In the genomic region with DNA sequence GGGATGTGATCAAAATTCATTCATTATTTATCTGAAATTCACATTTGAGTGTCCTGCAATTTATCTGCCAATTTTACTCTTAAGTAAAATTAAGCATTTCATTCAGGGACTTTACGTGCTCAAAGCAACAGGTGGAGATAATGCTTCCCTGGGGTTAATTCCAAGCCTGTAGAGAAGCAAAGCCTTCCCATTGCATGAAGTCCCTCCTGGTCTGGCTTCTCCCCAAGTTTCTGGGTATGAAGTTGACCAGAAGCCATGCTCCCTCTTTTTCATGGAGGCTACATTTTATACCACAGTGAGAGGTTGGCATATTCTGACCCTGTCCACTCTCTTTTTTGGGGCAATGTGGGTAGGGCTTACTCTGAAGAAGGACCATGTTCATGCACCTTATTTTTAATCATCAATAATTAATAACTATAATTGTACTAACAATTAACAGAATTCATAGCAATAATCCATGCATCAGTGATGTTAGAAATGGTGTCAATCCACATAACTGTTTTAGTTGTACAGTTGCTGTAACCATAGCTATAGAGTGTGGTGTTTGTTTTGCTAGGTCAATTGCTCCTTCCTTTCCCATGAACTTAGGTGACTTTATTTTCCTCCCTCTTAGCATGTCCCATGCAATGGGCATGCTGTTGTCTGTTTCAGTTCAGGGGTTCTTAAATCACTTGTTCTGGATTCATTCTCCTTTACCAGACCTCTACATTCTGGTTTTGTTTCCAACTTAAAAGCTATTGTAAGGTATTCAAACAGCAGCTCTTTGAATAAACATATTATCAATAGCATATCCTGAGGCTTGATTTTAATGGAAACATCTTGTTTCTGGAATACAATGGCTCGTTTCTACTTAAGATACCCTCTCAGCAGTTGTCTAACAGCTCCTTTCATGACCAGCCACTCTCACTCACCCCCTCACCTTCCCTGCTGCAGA, we compare ENCODE assay signal across 9 cellular contexts. TPM values are rescaled to one million over a fixed set of nuclear protein-coding genes. Genes with fewer than 3 reads are reported as not detected.
A peak's percentile ranks its signal among the peaks of the same experiment; 100 is the strongest.
DNase-seq lines count a peak whose midpoint lies in the region; ATAC-seq and TF ChIP-seq lines count a peak whose summit lies in the region.
"Had no signal": no experiment of that assay in that cellular context is flagged by ENCODE, and none has a peak within 500 bp of the region (broad histone marks: within the 10 kb centered on the region; RNA-seq: fewer than 3 reads in every experiment).

No MANE protein-coding gene starts in this region.

- H3K27ac ChIP-seq in breast epithelium (peak overlapping the region; percentile 86 to 96), left lung (peak overlapping the region; percentile 87), temporal lobe (ENCODE audit: low read depth, low read length) (peak overlapping the region; percentile 37), adrenal gland (peak overlapping the region in 2 of 5 donors; percentile 77 to 85)

- peaks cover 65% of the 10 kb centered on the region for H3K27me3 Mint-ChIP-seq in activated CD4-positive, alpha-beta memory T cell treated with anti-CD3 and anti-CD28 coated beads, Interleukin-2, amount 10 ng/mL, durations not matched to agents 7 days and 5 days
- H3K27me3 Mint-ChIP-seq in activated CD4-positive, alpha-beta memory T cell treated with anti-CD3 and anti-CD28 coated beads for 36 hours = peaks cover 36% of the 10 kb centered on the region

- no peak for ATAC-seq in left lung
- no peak for ATAC-seq in GM18520 (IDR thresholded peaks at IDR 0.05; ENCODE audit: unreplicated experiment)

- 33 to 50% (median 40%) methylated on average over 2 of the region's 2 CpGs for WGBS in adrenal gland, 4 donors

- peak overlapping the region; percentile 60 for H3K4me3 Mint-ChIP-seq in activated CD4-positive, alpha-beta memory T cell treated with anti-CD3 and anti-CD28 coated beads, Interleukin-2, amount 10 ng/mL, durations not matched to agents 7 days and 5 days
- H3K4me3 Mint-ChIP-seq in activated CD4-positive, alpha-beta memory T cell treated with anti-CD3 and anti-CD28 coated beads for 36 hours = no peak overlapping the region
- H3K4me3 Mint-ChIP-seq: dendritic cell treated with granulocyte-macrophage colony-stimulating factor and Interleukin-4, amounts not matched to agents 40 ng/mL and 50 ng/mL, for 4 days had no signal

- peaks cover 12% of the 10 kb centered on the region for H3K4me1 Mint-ChIP-seq in activated CD4-positive, alpha-beta memory T cell treated with anti-CD3 and anti-CD28 coated beads, Interleukin-2, amount 10 ng/mL, durations not matched to agents 7 days and 5 days
- peaks cover 12% of the 10 kb centered on the region for H3K4me1 Mint-ChIP-seq in activated CD4-positive, alpha-beta memory T cell treated with anti-CD3 and anti-CD28 coated beads for 36 hours (ENCODE audit: low read depth)

- DNase-seq in activated CD4-positive, alpha-beta memory T cell treated with anti-CD3 and anti-CD28 coated beads, Interleukin-2, amount 10 ng/mL, durations not matched to agents 7 days and 5 days = no peak
- DNase-seq in activated CD4-positive, alpha-beta memory T cell treated with anti-CD3 and anti-CD28 coated beads for 36 hours = no peak
- DNase-seq in breast epithelium (ENCODE audit: low spot score in 2 of 2) (no peak), left lung (no peak), adrenal gland (no peak), NCI-H345 treated with DMSO at 0.1 percent for 48 hours (lab: John Stamatoyannopoulos, UW; ENCODE audit: unreplicated experiment) (no peak)

- H3K36me3 ChIP-seq in breast epithelium = no peaks in the 10 kb centered on the region
- H3K36me3 ChIP-seq in left lung = no peaks in the 10 kb centered on the region
- no peaks in the 10 kb centered on the region for H3K36me3 ChIP-seq in adrenal gland (replicated peaks in 1 of 2)

- intact Hi-C loops in activated CD4-positive, alpha-beta memory T cell treated with anti-CD3 and anti-CD28 coated beads for 36 hours (cut with micrococcal nuclease) = no loop called here
- intact Hi-C loops in breast epithelium (cut with DNase I; ENCODE audit: low total_unique reads) (loop anchor here (10.0 kb wide), 1 partner anchor 68 kb away; no protein-coding TSS in a partner anchor), left lung (cut with DNase I) (no loop called here), adrenal gland (cut with DNase I) (no loop called here)

- TF ChIP-seq POLR2A in breast epithelium (IDR thresholded peaks at IDR 0.05) = no peak
- no peak for TF ChIP-seq POLR2A in adrenal gland (IDR thresholded peaks at IDR 0.05)

- CTCF ChIA-PET in activated CD4-positive, alpha-beta memory T cell treated with anti-CD3 and anti-CD28 coated beads, Interleukin-2, amount 10 ng/mL, durations not matched to agents 7 days and 5 days (lab: Charles Lee) = interaction anchor here (1.3 kb wide), 1 partner anchor 20 kb away, joined by 3 read pairs; no protein-coding TSS in a partner anchor
- CTCF ChIA-PET in activated CD4-positive, alpha-beta memory T cell treated with anti-CD3 and anti-CD28 coated beads for 36 hours (lab: Charles Lee) = no interaction called here

- H3K9me3 Mint-ChIP-seq in activated CD4-positive, alpha-beta memory T cell treated with anti-CD3 and anti-CD28 coated beads, Interleukin-2, amount 10 ng/mL, durations not matched to agents 7 days and 5 days = no peaks in the 10 kb centered on the region
- H3K9me3 Mint-ChIP-seq in activated CD4-positive, alpha-beta memory T cell treated with anti-CD3 and anti-CD28 coated beads for 36 hours = no peaks in the 10 kb centered on the region
- H3K9me3 Mint-ChIP-seq: dendritic cell treated with granulocyte-macrophage colony-stimulating factor and Interleukin-4, amounts not matched to agents 40 ng/mL and 50 ng/mL, for 4 days had no signal

- POLR2A ChIA-PET in activated CD4-positive, alpha-beta memory T cell treated with anti-CD3 and anti-CD28 coated beads, Interleukin-2, amount 10 ng/mL, durations not matched to agents 7 days and 5 days (lab: Charles Lee) = no interaction called here
- POLR2A ChIA-PET in activated CD4-positive, alpha-beta memory T cell treated with anti-CD3 and anti-CD28 coated beads for 36 hours (lab: Charles Lee) = no interaction called here

- no peaks in the 10 kb centered on the region for H3K27me3 ChIP-seq in breast epithelium
- peaks cover 0 to 38% of the 10 kb centered on the region in 2 donors for H3K27me3 ChIP-seq in left lung
- H3K27me3 ChIP-seq in adrenal gland = no peaks in the 10 kb centered on the region

- H3K9me3 ChIP-seq in breast epithelium = no peaks in the 10 kb centered on the region
- H3K9me3 ChIP-seq in left lung = no peaks in the 10 kb centered on the region
- H3K9me3 ChIP-seq in adrenal gland (replicated peaks in 1 of 3) = no peaks in the 10 kb centered on the region

- H3K4me3 ChIP-seq in breast epithelium (peak overlapping the region; percentile 65 to 78 (median 72)), left lung (peak overlapping the region; percentile 49 to 53), adrenal gland (peak overlapping the region in 2 of 4 donors; percentile 44 to 60)

- H3K27ac Mint-ChIP-seq in activated CD4-positive, alpha-beta memory T cell treated with anti-CD3 and anti-CD28 coated beads, Interleukin-2, amount 10 ng/mL, durations not matched to agents 7 days and 5 days = no peak overlapping the region
- no peak overlapping the region for H3K27ac Mint-ChIP-seq in activated CD4-positive, alpha-beta memory T cell treated with anti-CD3 and anti-CD28 coated beads for 36 hours
- H3K27ac Mint-ChIP-seq: dendritic cell treated with granulocyte-macrophage colony-stimulating factor and Interleukin-4, amounts not matched to agents 40 ng/mL and 50 ng/mL, for 4 days had no signal

- H3K4me1 ChIP-seq in breast epithelium (no peaks in the 10 kb centered on the region), left lung (no peaks in the 10 kb centered on the region), adrenal gland (replicated peaks in 1 of 2) (no peaks in the 10 kb centered on the region)

- H3K36me3 Mint-ChIP-seq in activated CD4-positive, alpha-beta memory T cell treated with anti-CD3 and anti-CD28 coated beads, Interleukin-2, amount 10 ng/mL, durations not matched to agents 7 days and 5 days (ENCODE audit: low read depth) = no peaks in the 10 kb centered on the region
- no peaks in the 10 kb centered on the region for H3K36me3 Mint-ChIP-seq in activated CD4-positive, alpha-beta memory T cell treated with anti-CD3 and anti-CD28 coated beads for 36 hours

- TF ChIP-seq CTCF in breast epithelium (IDR thresholded peaks at IDR 0.05) (no peak), left lung (IDR thresholded peaks at IDR 0.05) (no peak), adrenal gland (IDR thresholded peaks at IDR 0.05) (no peak)

RNA-seq across cellular contexts. Expression of a gene that starts 1.5 kb away (rescaled TPM):
- not detected for total RNA-seq in activated CD4-positive, alpha-beta memory T cell treated with anti-CD3 and anti-CD28 coated beads, Interleukin-2, amount 10 ng/mL, durations not matched to agents 7 days and 5 days
- not detected for total RNA-seq in activated CD4-positive, alpha-beta memory T cell treated with anti-CD3 and anti-CD28 coated beads for 36 hours
- 100 to 1,000 TPM in 2 of 3 donors, 10 to 100 TPM in 1; 54.0 to 142 (median 129) TPM for total RNA-seq in breast epithelium
- 100 to 1,000 TPM in 1 of 2 donors, 10 to 100 TPM in 1; 87.5 to 152 TPM for total RNA-seq in left lung
- 19.7 TPM for total RNA-seq in temporal lobe
- total RNA-seq in adrenal gland = 10 to 100 TPM; 10.6 to 39.7 (median 23.3) TPM
- polyA plus RNA-seq in adrenal gland = 10 to 100 TPM in 2 of 3 donors, 1 to 10 TPM in 1; 7.5 to 31.9 (median 19.4) TPM

Comparison
In these comparisons a context has a peak if more than half of its experiments do, and no peak if none do; other contexts are left out.
1. RNA of a gene that starts 1.5 kb away (total RNA-seq): 87.5 to 152 TPM in left lung, 54.0 to 142 TPM in breast epithelium, 10.6 to 39.7 TPM in adrenal gland and 19.7 TPM in temporal lobe (single experiment); not detected in activated CD4-positive, alpha-beta memory T cell treated with anti-CD3 and anti-CD28 coated beads, Interleukin-2, amount 10 ng/mL, durations not matched to agents 7 days and 5 days and not detected in activated CD4-positive, alpha-beta memory T cell treated with anti-CD3 and anti-CD28 coated beads for 36 hours; every median in the first group is over 10 times any median in the second.